Comparison of ENCODE assay signal across 6 cellular contexts in genomic region chr3:143677420-143677819, GRCh38.
"Had no signal": no experiment of that assay in that cellular context is flagged by ENCODE, and none has a peak within 500 bp of the region (broad histone marks: within the 10 kb centered on the region; RNA-seq: fewer than 3 reads in every experiment).

No MANE protein-coding gene starts in this region.

- DNase-seq: GM23248, H9, HCEC 1CT had no signal

- H3K27ac ChIP-seq: GM23248 had no signal

- H3K9ac ChIP-seq: GM23248 had no signal

- H2AFZ ChIP-seq: GM23248 had no signal

- H3K4me3 ChIP-seq: GM23248 had no signal

- FAIRE-seq: H1, H54, HTR-8/SVneo had no signal
